Comparison of ENCODE assay signal across 8 cellular contexts in the genomic region with DNA sequence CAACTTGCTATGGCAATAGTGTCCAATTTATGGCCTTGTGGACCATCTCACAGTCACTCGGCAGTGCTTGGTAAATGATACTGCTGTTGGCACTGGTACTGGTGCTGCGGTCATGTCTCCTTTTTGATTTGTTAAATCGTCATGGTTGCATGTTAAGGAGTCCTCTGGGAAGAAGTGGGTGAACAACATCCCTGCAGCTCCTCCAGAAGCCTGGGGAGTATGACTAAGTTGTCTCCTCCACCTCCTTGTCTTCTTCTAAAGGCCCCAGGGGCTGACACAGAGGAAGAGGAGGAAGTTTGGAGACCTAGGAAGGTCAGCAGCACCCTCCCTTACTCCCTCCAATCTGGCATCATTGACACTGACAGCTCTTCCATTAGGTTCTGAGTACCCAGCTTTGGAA. TPM values are rescaled to one million over a fixed set of nuclear protein-coding genes. Genes with fewer than 3 reads are reported as not detected.
A peak's percentile ranks its signal among the peaks of the same experiment; 100 is the strongest.
DNase-seq lines count a peak whose midpoint lies in the region; ATAC-seq and TF ChIP-seq lines count a peak whose summit lies in the region.

No MANE protein-coding gene starts in this region.

- H3K36me3 ChIP-seq in HCT116 (ENCODE audit: control insufficient read depth in 1 of 2, insufficient read depth in 2 of 2, low read length in 2 of 2), result no peaks in the 10 kb centered on the region
- no peaks in the 10 kb centered on the region for H3K36me3 ChIP-seq in left ventricle myocardium inferior

- no peaks in the 10 kb centered on the region for H4K20me1 ChIP-seq in HCT116 (ENCODE audit: insufficient read depth)

- BruUV-seq in HCT116 (replicated peaks; lab: Mats Ljungman, UMichigan), result TSS peak; percentile 87

- H3K9ac ChIP-seq in HCT116 (ENCODE audit: low read length), result peak overlapping the region; percentile 64

- H3K4me3 ChIP-seq in HCT116 (replicated peaks in 1 of 2; ENCODE audit: low read depth in 1 of 2, low read length in 2 of 2) (peak overlapping the region; percentile 21 to 51), left ventricle myocardium inferior (peak overlapping the region; percentile 51)

- H3K9me3 ChIP-seq in HCT116 (ENCODE audit: control insufficient read depth in 1 of 2, insufficient read depth in 1 of 2, low read depth in 1 of 2, low read length in 2 of 2) (no peaks in the 10 kb centered on the region), left ventricle myocardium inferior (replicated peaks) (no peaks in the 10 kb centered on the region)

- RAD21 ChIA-PET in HCT116 (lab: Charles Lee; ENCODE audit: low non-redundant PET in 1 of 2, low total read pairs in 2 of 2, uncharacterized antibody in 2 of 2, unreplicated experiment in 2 of 2), result no interaction called here

- H2AFZ ChIP-seq in HCT116 (ENCODE audit: low read depth, low read length, poor library complexity, severe bottlenecking), result no peak overlapping the region

- H3K79me2 ChIP-seq in HCT116 (ENCODE audit: insufficient read depth, low read length), result peaks cover 83% of the 10 kb centered on the region

- peaks cover 28% of the 10 kb centered on the region for H3K36me3 Mint-ChIP-seq in activated CD8-positive, alpha-beta T cell treated with anti-CD3 and anti-CD28 coated beads for 36 hours (ENCODE audit: low read depth)
- peaks cover 5% of the 10 kb centered on the region for H3K36me3 Mint-ChIP-seq in stimulated activated memory B cell treated with anti-CD40 and anti-IgM and Interleukin-4, amounts not matched to agents 10 μg/mL and 1 μg/mL and 100 μg/mL, for 72 hours

- H3K27me3 Mint-ChIP-seq in activated CD8-positive, alpha-beta T cell treated with anti-CD3 and anti-CD28 coated beads for 36 hours, result no peaks in the 10 kb centered on the region
- no peaks in the 10 kb centered on the region for H3K27me3 Mint-ChIP-seq in stimulated activated memory B cell treated with anti-CD40 and anti-IgM and Interleukin-4, amounts not matched to agents 10 μg/mL and 1 μg/mL and 100 μg/mL, for 72 hours

- no peak for TF ChIP-seq RAD21 in HCT116 (IDR thresholded peaks at IDR 0.05; ENCODE audit: low read depth)

- H3K4me2 ChIP-seq in HCT116 (ENCODE audit: low read length), result peak overlapping the region; percentile 85

- no peak for TF ChIP-seq CTCF in HCT116 (IDR thresholded peaks at IDR 0.05 in 2 of 3, conservative IDR thresholded peaks at IDR 0.05 in 1 of 3; ENCODE audit: borderline replicate concordance in 1 of 3, insufficient read depth in 1 of 3, low read depth in 2 of 3, low read length in 2 of 3)
- no peak for TF ChIP-seq CTCF in activated CD8-positive, alpha-beta T cell treated with anti-CD3 and anti-CD28 coated beads for 36 hours (IDR thresholded peaks at IDR 0.05)
- TF ChIP-seq CTCF in left ventricle myocardium inferior (IDR thresholded peaks at IDR 0.05; ENCODE audit: borderline replicate concordance), result no peak

- no peaks in the 10 kb centered on the region for H3K9me2 ChIP-seq in HCT116 (ENCODE audit: insufficient read depth)

- H3K4me1 ChIP-seq in HCT116 (ENCODE audit: control insufficient read depth in 1 of 2, insufficient read depth in 2 of 2, low read length in 2 of 2) (peaks cover 61 to 71% of the 10 kb centered on the region in 2 experiments), left ventricle myocardium inferior (peaks cover 100% of the 10 kb centered on the region)

- CTCF ChIA-PET in HCT116 (lab: Charles Lee), result interaction anchor here (1.0 to 2.4 kb wide), 5 partner anchors 8 to 55 kb away, joined by 3 to 7 read pairs (median 3); partner anchors contain the start of genes CFAP58 and ITPRIP
- CTCF ChIA-PET in activated CD8-positive, alpha-beta T cell treated with anti-CD3 and anti-CD28 coated beads for 36 hours (lab: Charles Lee), result interaction anchor here (1.1 to 3.1 kb wide), 6 partner anchors 9 to 55 kb away, joined by 3 to 23 read pairs (median 14); partner anchors contain the start of gene ITPRIP

- peak overlapping the region; percentile 98 for H3K27ac Mint-ChIP-seq in activated CD8-positive, alpha-beta T cell treated with anti-CD3 and anti-CD28 coated beads for 36 hours
- peak overlapping the region; percentile 77 for H3K27ac Mint-ChIP-seq in stimulated activated memory B cell treated with anti-CD40 and anti-IgM and Interleukin-4, amounts not matched to agents 10 μg/mL and 1 μg/mL and 100 μg/mL, for 72 hours

- TF ChIP-seq POLR2A in HCT116 (IDR thresholded peaks at IDR 0.05; ENCODE audit: borderline replicate concordance, extremely low read depth, insufficient read depth, insufficient read length), result no peak

- H3K9me3 Mint-ChIP-seq in activated CD8-positive, alpha-beta T cell treated with anti-CD3 and anti-CD28 coated beads for 36 hours, result no peaks in the 10 kb centered on the region
- no peaks in the 10 kb centered on the region for H3K9me3 Mint-ChIP-seq in stimulated activated memory B cell treated with anti-CD40 and anti-IgM and Interleukin-4, amounts not matched to agents 10 μg/mL and 1 μg/mL and 100 μg/mL, for 72 hours

- intact Hi-C loops in HCT116 (cut with micrococcal nuclease) (loop anchor here (1.0 to 10.0 kb wide), 2 partner anchors 9 to 435 kb away; partner anchors contain the start of gene ITPRIP), left ventricle myocardium inferior (cut with micrococcal nuclease) (no loop called here)
- intact Hi-C loops in activated CD8-positive, alpha-beta T cell treated with anti-CD3 and anti-CD28 coated beads for 36 hours (cut with micrococcal nuclease), result no loop called here

- DNase-seq in HCT116 (ENCODE audit: low read depth, low spot score) (peak; percentile 47), left ventricle myocardium inferior (no peak), ecto neural progenitor cell (ENCODE audit: low spot score) (no peak)
- no peak for DNase-seq in activated CD8-positive, alpha-beta T cell treated with anti-CD3 and anti-CD28 coated beads for 36 hours
- no peak for DNase-seq in stimulated activated CD8-positive, alpha-beta memory T cell treated with anti-CD3 and anti-CD28 coated beads, Interleukin-4, amount 100 ng/mL, for 48 hours

- peak overlapping the region; percentile 73 for H3K4me3 Mint-ChIP-seq in activated CD8-positive, alpha-beta T cell treated with anti-CD3 and anti-CD28 coated beads for 36 hours
- no peak overlapping the region for H3K4me3 Mint-ChIP-seq in stimulated activated memory B cell treated with anti-CD40 and anti-IgM and Interleukin-4, amounts not matched to agents 10 μg/mL and 1 μg/mL and 100 μg/mL, for 72 hours

- ATAC-seq in HCT116 (peak; percentile 32), GM21723 (IDR thresholded peaks at IDR 0.05; ENCODE audit: unreplicated experiment) (no peak), GM21737 (IDR thresholded peaks at IDR 0.05; ENCODE audit: unreplicated experiment) (no peak)
- ATAC-seq in activated CD8-positive, alpha-beta T cell treated with anti-CD3 and anti-CD28 coated beads for 36 hours, result peak; percentile 2
- no peak for ATAC-seq in stimulated activated memory B cell treated with anti-CD40 and anti-IgM and Interleukin-4, amounts not matched to agents 10 μg/mL and 1 μg/mL and 100 μg/mL, for 72 hours

- H3K27me3 ChIP-seq in HCT116 (ENCODE audit: insufficient read depth, low read length), result no peaks in the 10 kb centered on the region
- no peaks in the 10 kb centered on the region for H3K27me3 ChIP-seq in left ventricle myocardium inferior (ENCODE audit: low read depth)

- POLR2A ChIA-PET in HCT116 (lab: Charles Lee), result interaction anchor here (1.0 to 1.3 kb wide), 3 partner anchors 9 to 18 kb away, joined by 3 to 5 read pairs (median 3); partner anchors contain the start of gene ITPRIP
- POLR2A ChIA-PET in activated CD8-positive, alpha-beta T cell treated with anti-CD3 and anti-CD28 coated beads for 36 hours (lab: Charles Lee), result interaction anchor here (1.1 to 3.1 kb wide), 3 partner anchors 9 to 59 kb away, joined by 3 to 29 read pairs (median 8); partner anchors contain the start of gene ITPRIP

- peaks cover 96% of the 10 kb centered on the region for H3K4me1 Mint-ChIP-seq in activated CD8-positive, alpha-beta T cell treated with anti-CD3 and anti-CD28 coated beads for 36 hours (ENCODE audit: low read depth)
- H3K4me1 Mint-ChIP-seq in stimulated activated memory B cell treated with anti-CD40 and anti-IgM and Interleukin-4, amounts not matched to agents 10 μg/mL and 1 μg/mL and 100 μg/mL, for 72 hours, result peaks cover 91% of the 10 kb centered on the region

- peak overlapping the region; percentile 87 for H3K27ac ChIP-seq in HCT116 (ENCODE audit: low read depth, low read length)
- H3K27ac ChIP-seq in left ventricle myocardium inferior (replicated peaks), result peak overlapping the region; percentile 99

TF ChIP-seq in HCT116, 20 proteins besides CTCF, POLR2A, EP300 and RAD21 (continues in another document):
- TF ChIP-seq, protein P1, sequence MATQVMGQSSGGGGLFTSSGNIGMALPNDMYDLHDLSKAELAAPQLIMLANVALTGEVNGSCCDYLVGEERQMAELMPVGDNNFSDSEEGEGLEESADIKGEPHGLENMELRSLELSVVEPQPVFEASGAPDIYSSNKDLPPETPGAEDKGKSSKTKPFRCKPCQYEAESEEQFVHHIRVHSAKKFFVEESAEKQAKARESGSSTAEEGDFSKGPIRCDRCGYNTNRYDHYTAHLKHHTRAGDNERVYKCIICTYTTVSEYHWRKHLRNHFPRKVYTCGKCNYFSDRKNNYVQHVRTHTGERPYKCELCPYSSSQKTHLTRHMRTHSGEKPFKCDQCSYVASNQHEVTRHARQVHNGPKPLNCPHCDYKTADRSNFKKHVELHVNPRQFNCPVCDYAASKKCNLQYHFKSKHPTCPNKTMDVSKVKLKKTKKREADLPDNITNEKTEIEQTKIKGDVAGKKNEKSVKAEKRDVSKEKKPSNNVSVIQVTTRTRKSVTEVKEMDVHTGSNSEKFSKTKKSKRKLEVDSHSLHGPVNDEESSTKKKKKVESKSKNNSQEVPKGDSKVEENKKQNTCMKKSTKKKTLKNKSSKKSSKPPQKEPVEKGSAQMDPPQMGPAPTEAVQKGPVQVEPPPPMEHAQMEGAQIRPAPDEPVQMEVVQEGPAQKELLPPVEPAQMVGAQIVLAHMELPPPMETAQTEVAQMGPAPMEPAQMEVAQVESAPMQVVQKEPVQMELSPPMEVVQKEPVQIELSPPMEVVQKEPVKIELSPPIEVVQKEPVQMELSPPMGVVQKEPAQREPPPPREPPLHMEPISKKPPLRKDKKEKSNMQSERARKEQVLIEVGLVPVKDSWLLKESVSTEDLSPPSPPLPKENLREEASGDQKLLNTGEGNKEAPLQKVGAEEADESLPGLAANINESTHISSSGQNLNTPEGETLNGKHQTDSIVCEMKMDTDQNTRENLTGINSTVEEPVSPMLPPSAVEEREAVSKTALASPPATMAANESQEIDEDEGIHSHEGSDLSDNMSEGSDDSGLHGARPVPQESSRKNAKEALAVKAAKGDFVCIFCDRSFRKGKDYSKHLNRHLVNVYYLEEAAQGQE (IDR thresholded peaks at IDR 0.05; ENCODE audit: low read depth), result no peak
- TF ChIP-seq FOSL1 (IDR thresholded peaks at IDR 0.05; ENCODE audit: low read depth), result no peak

RNA-seq across cellular contexts. Expression of gene ITPRIP, which starts 8.5 kb away (rescaled TPM):
- total RNA-seq in HCT116 (2021; ENCODE audit: unreplicated experiment) (12.0 TPM), left ventricle myocardium inferior (35.4 TPM)
- 12.5 and 13.1 TPM in 2 replicates for polyA plus RNA-seq in HCT116 (2012)
- total RNA-seq in activated CD8-positive, alpha-beta T cell treated with anti-CD3 and anti-CD28 coated beads for 36 hours, result 10 to 100 TPM; 18.3 to 18.9 TPM

RNA-seq across cellular contexts. Expression of gene CFAP58, which starts 23.9 kb away (rescaled TPM):
- total RNA-seq in HCT116 (2021; ENCODE audit: unreplicated experiment) (0.91 TPM), left ventricle myocardium inferior (3.5 TPM)
- polyA plus RNA-seq in HCT116 (2012), result 0.42 and 0.92 TPM in 2 replicates
- under 1 TPM; 0.27 to 0.38 TPM for total RNA-seq in activated CD8-positive, alpha-beta T cell treated with anti-CD3 and anti-CD28 coated beads for 36 hours

Comparison
In these comparisons a context has a peak if more than half of its experiments do, and no peak if none do; other contexts are left out.
1. ATAC-seq: peak in HCT116 (single experiment) and activated CD8-positive, alpha-beta T cell treated with anti-CD3 and anti-CD28 coated beads for 36 hours (single experiment); none in stimulated activated memory B cell treated with anti-CD40 and anti-IgM and Interleukin-4, amounts not matched to agents 10 μg/mL and 1 μg/mL and 100 μg/mL, for 72 hours (single experiment), GM21723 (single experiment) and GM21737 (single experiment).